ENCODE assay signal across 12 cellular contexts in genomic region chr1:93750946-93751345, GRCh38.
A peak's percentile ranks its signal among the peaks of the same experiment; 100 is the strongest.
DNase-seq lines count a peak whose midpoint lies in the region; TF ChIP-seq lines count a peak whose summit lies in the region.
"Had no signal": no experiment of that assay in that cellular context is flagged by ENCODE, and none has a peak within 500 bp of the region (broad histone marks: within the 10 kb centered on the region; RNA-seq: fewer than 3 reads in every experiment).

No MANE protein-coding gene starts in this region.

- H3K27ac Mint-ChIP-seq in MCF 10A (ENCODE audit: low read depth, unreplicated experiment), result peak overlapping the region; percentile 71

- no peaks in the 10 kb centered on the region for H3K27me3 ChIP-seq in mammary epithelial cell (ENCODE audit: insufficient read depth, low read length)
- H3K27me3 ChIP-seq in MG63, result no peaks in the 10 kb centered on the region
- H3K27me3 ChIP-seq: colonic mucosa, uterus had no signal

- H3K4me3 Mint-ChIP-seq in MCF 10A (ENCODE audit: unreplicated experiment), result no peak overlapping the region

- 77% methylated on average over 6 of the region's 6 CpGs for WGBS in mammary epithelial cell (ENCODE audit: low coverage, missing lambda C conversion rate)

- H3K27ac ChIP-seq in mammary epithelial cell (ENCODE audit: insufficient read depth, low read depth, low read length), result no peak overlapping the region
- H3K27ac ChIP-seq: colonic mucosa, uterus had no signal

- H3K9ac ChIP-seq in mammary epithelial cell (ENCODE audit: insufficient read depth, low read length), result no peak overlapping the region

- DNase-seq in MCF 10A (ENCODE audit: unreplicated experiment) (no peak), mammary epithelial cell (no peak), germinal center (ENCODE audit: low spot score) (peak; percentile 68), MG63 (no peak), NCI-H446 treated with DMSO at 0.1 percent for 48 hours (lab: John Stamatoyannopoulos, UW) (no peak)
- DNase-seq in Jurkat, Clone E6-1 (ENCODE audit: low read depth, low spot score), result peak; percentile 84
- DNase-seq in activated CD4-positive, alpha-beta T cell treated with anti-CD3 and anti-CD28 coated beads, Interleukin-2, amount 50 U/mL, for 4 hours, result no peak
- no peak for DNase-seq in stimulated activated CD4-positive, alpha-beta T cell treated with anti-CD3 and anti-CD28 coated beads, Interleukin-1b, Interleukin-23, amount 100 ng/mL, for 48 hours
- DNase-seq: colonic mucosa, foreskin melanocyte, NCI-H2029, uterus had no signal

- POLR2A ChIA-PET in MCF 10A (lab: Yijun Ruan, JAX), result interaction anchor here (0.6 to 2.2 kb wide), 10 partner anchors 15 to 90 kb away, joined by 3 to 14 read pairs (median 6); no protein-coding TSS in a partner anchor

- H3K4me2 ChIP-seq in mammary epithelial cell (ENCODE audit: insufficient read depth, low read depth, low read length), result no peak overlapping the region

- H3K9me3 Mint-ChIP-seq in MCF 10A (ENCODE audit: unreplicated experiment), result peaks cover 13% of the 10 kb centered on the region

- H2AFZ ChIP-seq in mammary epithelial cell (ENCODE audit: low read depth, low read length), result no peak overlapping the region

- no peaks in the 10 kb centered on the region for H4K20me1 ChIP-seq in mammary epithelial cell (ENCODE audit: insufficient read depth, low read length)

- peaks cover 56% of the 10 kb centered on the region for H3K4me1 Mint-ChIP-seq in MCF 10A (ENCODE audit: insufficient read depth, unreplicated experiment)

- TF ChIP-seq CTCF in MCF 10A (IDR thresholded peaks at IDR 0.05; ENCODE audit: unreplicated experiment) (no peak), mammary epithelial cell (conservative IDR thresholded peaks at IDR 0.05 in 1 of 2, IDR thresholded peaks at IDR 0.05 in 1 of 2; ENCODE audit: extremely low read depth in 1 of 2, insufficient read depth in 1 of 2, low read depth in 1 of 2, low read length in 2 of 2) (no peak)

- in situ Hi-C loops in mammary epithelial cell (cut with MboI; ENCODE audit: low sequenced_read_pairs in 2 of 2), result no loop called here

- peaks cover 44% of the 10 kb centered on the region for H3K4me1 ChIP-seq in mammary epithelial cell (ENCODE audit: insufficient read depth, low read length)
- H3K4me1 ChIP-seq: colonic mucosa, uterus had no signal

- peaks cover 7% of the 10 kb centered on the region for H3K9me3 ChIP-seq in mammary epithelial cell (replicated peaks; ENCODE audit: insufficient read depth, low read length)
- H3K9me3 ChIP-seq in MG63, result no peaks in the 10 kb centered on the region
- H3K9me3 ChIP-seq: colonic mucosa, uterus had no signal

- H3K36me3 ChIP-seq in mammary epithelial cell (ENCODE audit: insufficient read depth, low read length) (peaks cover 6% of the 10 kb centered on the region), MG63 (no peaks in the 10 kb centered on the region)
- H3K36me3 ChIP-seq: colonic mucosa, uterus had no signal

- peaks cover 23% of the 10 kb centered on the region for H3K36me3 Mint-ChIP-seq in MCF 10A (ENCODE audit: insufficient read depth, unreplicated experiment)

- intact Hi-C loops in MCF 10A (cut with micrococcal nuclease), result loop anchor here (10.0 kb wide), 1 partner anchor 64 kb away; no protein-coding TSS in a partner anchor
- intact Hi-C loops in mammary epithelial cell (cut with micrococcal nuclease), result no loop called here

- H3K4me3 ChIP-seq in mammary epithelial cell (replicated peaks in 1 of 3; ENCODE audit: insufficient read depth in 1 of 3, low read depth in 2 of 3, low read length in 3 of 3), result no peak overlapping the region
- peak overlapping the region; percentile 52 for H3K4me3 ChIP-seq in Jurkat, Clone E6-1 (ENCODE audit: low read length)
- H3K4me3 ChIP-seq in MG63, result no peak overlapping the region
- H3K4me3 ChIP-seq: colonic mucosa, uterus had no signal

- dilution Hi-C loops in mammary epithelial cell (cut with HindIII; ENCODE audit: low sequenced_read_pairs), result no loop called here

- CTCF ChIA-PET in MCF 10A (lab: Yijun Ruan, JAX), result interaction anchor here (1.1 to 3.7 kb wide), 4 partner anchors 9 to 80 kb away, joined by 4 to 20 read pairs (median 4); no protein-coding TSS in a partner anchor
- CTCF ChIA-PET in mammary epithelial cell (lab: Charles Lee; ENCODE audit: low non-redundant PET), result interaction anchor here (0.7 kb wide), 1 partner anchor 12 kb away, joined by 3 read pairs; no protein-coding TSS in a partner anchor

- H3K79me2 ChIP-seq in mammary epithelial cell (ENCODE audit: insufficient read depth, low read length), result peaks cover 62% of the 10 kb centered on the region

- no peaks in the 10 kb centered on the region for H3K27me3 Mint-ChIP-seq in MCF 10A (ENCODE audit: insufficient read depth, unreplicated experiment)

- BruUV-seq in MCF 10A (replicated peaks; lab: Mats Ljungman, UMichigan) (no TSS peak), mammary epithelial cell (replicated peaks; lab: Mats Ljungman, UMichigan) (no TSS peak)

Comparison
In these comparisons a context has a peak if more than half of its experiments do, and no peak if none do; other contexts are left out.
1. DNase-seq: peak in Jurkat, Clone E6-1 (single experiment) and germinal center (single experiment); none in MCF 10A (single experiment), mammary epithelial cell (single experiment), activated CD4-positive, alpha-beta T cell treated with anti-CD3 and anti-CD28 coated beads, Interleukin-2, amount 50 U/mL, for 4 hours (0 of 2), stimulated activated CD4-positive, alpha-beta T cell treated with anti-CD3 and anti-CD28 coated beads, Interleukin-1b, Interleukin-23, amount 100 ng/mL, for 48 hours (single experiment), MG63 (single experiment) and NCI-H446 treated with DMSO at 0.1 percent for 48 hours (single experiment).